32 cellular contexts compared by ENCODE assay signal in genomic region chr3:102410616-102411015, GRCh38. TPM values are rescaled to one million over a fixed set of nuclear protein-coding genes. Genes with fewer than 3 reads are reported as not detected.
"Had no signal": no experiment of that assay in that cellular context is flagged by ENCODE, and none has a peak within 500 bp of the region (broad histone marks: within the 10 kb centered on the region; RNA-seq: fewer than 3 reads in every experiment).

No MANE protein-coding gene starts in this region.

- H3K27ac Mint-ChIP-seq: activated CD4-positive, alpha-beta memory T cell treated with anti-CD3 and anti-CD28 coated beads for 36 hours; activated CD4-positive, alpha-beta T cell treated with anti-CD3 and anti-CD28 coated beads, Interleukin-2, amount 10 ng/mL, durations not matched to agents 24 days and 14 days; activated naive CD4-positive, alpha-beta T cell treated with anti-CD3 and anti-CD28 coated beads for 36 hours; activated naive CD8-positive, alpha-beta T cell treated with anti-CD3 and anti-CD28 coated beads for 36 hours; activated T-helper 1 cell treated with anti-CD3 and anti-CD28 coated beads, Interleukin-12 subunit alpha, Interleukin-12 subunit beta, Interleukin-2, Interleukin-4 antibody, amounts not matched to agents 30 ng/mL and 10 ng/mL and 1 ng/mL, durations not matched to agents 14 hours and 24 hours and 36 hours; natural killer cell; stimulated activated naive B cell treated with anti-CD40 and anti-IgM and Interleukin-4, amounts not matched to agents 10 μg/mL and 1 μg/mL and 100 μg/mL, for 72 hours; T-helper 1 cell treated with Interleukin-12 subunit alpha and Interleukin-12 subunit beta and Interleukin-4 antibody, amounts not matched to agents 30 μg/mL and 1 μg/mL, for 36 hours had no signal

- DNase-seq: activated CD4-positive, alpha-beta memory T cell treated with anti-CD3 and anti-CD28 coated beads for 36 hours; activated CD4-positive, alpha-beta T cell treated with anti-CD3 and anti-CD28 coated beads, Interleukin-2, amount 10 ng/mL, durations not matched to agents 24 days and 14 days; activated CD4-positive, CD25-positive, alpha-beta regulatory T cell treated with anti-CD3 and anti-CD28 coated beads, Interleukin-2, amount 50 U/mL, for 72 hours; activated CD8-positive, alpha-beta memory T cell treated with anti-CD3 and anti-CD28 coated beads, Interleukin-2, amount 50 U/mL, for 4 hours; activated effector memory CD4-positive, alpha-beta T cell treated with anti-CD3 and anti-CD28 coated beads, Interleukin-2, amount 50 U/mL, for 16 hours; activated naive CD4-positive, alpha-beta T cell treated with anti-CD3 and anti-CD28 coated beads for 36 hours; activated naive CD8-positive, alpha-beta T cell treated with anti-CD3 and anti-CD28 coated beads for 36 hours; activated T-cell treated with anti-CD3 and anti-CD28 coated beads, Interleukin-2, amount 50 U/mL, for 1 hour; adrenal gland; aorta; central memory CD4-positive, alpha-beta T cell; hippocampal formation; kidney; mesenchymal stem cell; natural killer cell; sigmoid colon; stimulated activated CD4-positive, alpha-beta T cell treated with anti-CD3 and anti-CD28 coated beads, Interleukin-15, amount 100 ng/mL, for 24 hours; stimulated activated CD4-positive, alpha-beta T cell treated with anti-CD3 and anti-CD28 coated beads, Interleukin-2, amount 100 ng/mL, for 24 hours; stimulated activated naive B cell treated with anti-CD40 and anti-IgM and Interleukin-4, amounts not matched to agents 10 μg/mL and 1 μg/mL and 100 μg/mL, for 72 hours; stomach; T1000; tibial artery; upper lobe of right lung had no signal

- H3K36me3 Mint-ChIP-seq: activated CD4-positive, alpha-beta memory T cell treated with anti-CD3 and anti-CD28 coated beads for 36 hours; activated naive CD8-positive, alpha-beta T cell treated with anti-CD3 and anti-CD28 coated beads for 36 hours; natural killer cell; stimulated activated naive B cell treated with anti-CD40 and anti-IgM and Interleukin-4, amounts not matched to agents 10 μg/mL and 1 μg/mL and 100 μg/mL, for 72 hours had no signal

- H3K9me3 Mint-ChIP-seq: activated CD4-positive, alpha-beta memory T cell treated with anti-CD3 and anti-CD28 coated beads for 36 hours; activated CD4-positive, alpha-beta T cell treated with anti-CD3 and anti-CD28 coated beads, Interleukin-2, amount 10 ng/mL, durations not matched to agents 24 days and 14 days; activated naive CD4-positive, alpha-beta T cell treated with anti-CD3 and anti-CD28 coated beads for 36 hours; activated naive CD8-positive, alpha-beta T cell treated with anti-CD3 and anti-CD28 coated beads for 36 hours; activated T-helper 1 cell treated with anti-CD3 and anti-CD28 coated beads, Interleukin-12 subunit alpha, Interleukin-12 subunit beta, Interleukin-2, Interleukin-4 antibody, amounts not matched to agents 30 ng/mL and 10 ng/mL and 1 ng/mL, durations not matched to agents 14 hours and 24 hours and 36 hours; natural killer cell; stimulated activated naive B cell treated with anti-CD40 and anti-IgM and Interleukin-4, amounts not matched to agents 10 μg/mL and 1 μg/mL and 100 μg/mL, for 72 hours; T-helper 1 cell treated with Interleukin-12 subunit alpha and Interleukin-12 subunit beta and Interleukin-4 antibody, amounts not matched to agents 30 μg/mL and 1 μg/mL, for 36 hours had no signal

- H3K4me3 Mint-ChIP-seq: activated CD4-positive, alpha-beta memory T cell treated with anti-CD3 and anti-CD28 coated beads for 36 hours; activated CD4-positive, alpha-beta T cell treated with anti-CD3 and anti-CD28 coated beads, Interleukin-2, amount 10 ng/mL, durations not matched to agents 24 days and 14 days; activated naive CD4-positive, alpha-beta T cell treated with anti-CD3 and anti-CD28 coated beads for 36 hours; activated naive CD8-positive, alpha-beta T cell treated with anti-CD3 and anti-CD28 coated beads for 36 hours; activated T-helper 1 cell treated with anti-CD3 and anti-CD28 coated beads, Interleukin-12 subunit alpha, Interleukin-12 subunit beta, Interleukin-2, Interleukin-4 antibody, amounts not matched to agents 30 ng/mL and 10 ng/mL and 1 ng/mL, durations not matched to agents 14 hours and 24 hours and 36 hours; natural killer cell; stimulated activated naive B cell treated with anti-CD40 and anti-IgM and Interleukin-4, amounts not matched to agents 10 μg/mL and 1 μg/mL and 100 μg/mL, for 72 hours; T-helper 1 cell treated with Interleukin-12 subunit alpha and Interleukin-12 subunit beta and Interleukin-4 antibody, amounts not matched to agents 30 μg/mL and 1 μg/mL, for 36 hours had no signal

- H3K27me3 Mint-ChIP-seq: activated CD4-positive, alpha-beta memory T cell treated with anti-CD3 and anti-CD28 coated beads for 36 hours had no signal

- H3K4me1 ChIP-seq: adrenal gland, breast epithelium, gastroesophageal sphincter, upper lobe of right lung had no signal

- H3K9me3 ChIP-seq: adrenal gland, breast epithelium, gastroesophageal sphincter, sigmoid colon, stomach, suprapubic skin, tibial artery, upper lobe of right lung had no signal

- H3K4me3 ChIP-seq: adrenal gland, breast epithelium, gastroesophageal sphincter, sigmoid colon, stomach, suprapubic skin, tibial artery, upper lobe of right lung had no signal

- H3K27me3 ChIP-seq: adrenal gland, breast epithelium, gastroesophageal sphincter, sigmoid colon, stomach, suprapubic skin, tibial artery, upper lobe of right lung had no signal

- FAIRE-seq: endothelial cell of umbilical vein, kidney had no signal

- H3K27ac ChIP-seq: adrenal gland, breast epithelium, gastroesophageal sphincter, sigmoid colon, stomach, suprapubic skin, tibial artery, upper lobe of right lung had no signal

- H3K4me1 Mint-ChIP-seq: natural killer cell had no signal

- H3K36me3 ChIP-seq: adrenal gland, breast epithelium, gastroesophageal sphincter, sigmoid colon, stomach, suprapubic skin, tibial artery, upper lobe of right lung had no signal

RNA-seq across cellular contexts. Expression of gene ZPLD1, which starts 24.2 kb away (rescaled TPM):
- total RNA-seq: activated CD4-positive, alpha-beta memory T cell treated with anti-CD3 and anti-CD28 coated beads for 36 hours; activated CD4-positive, alpha-beta T cell treated with anti-CD3 and anti-CD28 coated beads, Interleukin-2, amount 10 ng/mL, durations not matched to agents 24 days and 14 days; activated CD8-positive, alpha-beta memory T cell treated with anti-CD3 and anti-CD28 coated beads for 36 hours; activated naive CD4-positive, alpha-beta T cell treated with anti-CD3 and anti-CD28 coated beads for 36 hours; activated naive CD8-positive, alpha-beta T cell treated with anti-CD3 and anti-CD28 coated beads for 36 hours; activated T-helper 1 cell treated with anti-CD3 and anti-CD28 coated beads, Interleukin-12 subunit alpha, Interleukin-12 subunit beta, Interleukin-2, Interleukin-4 antibody, amounts not matched to agents 30 ng/mL and 10 ng/mL and 1 ng/mL, durations not matched to agents 14 hours and 24 hours and 36 hours; endothelial cell of umbilical vein; natural killer cell; osteoblast; upper lobe of right lung had no signal
- polyA plus RNA-seq: adrenal gland, aorta, endothelial cell of umbilical vein, esophagus, stomach had no signal
